26 cellular contexts compared by ENCODE assay signal in the genomic region with DNA sequence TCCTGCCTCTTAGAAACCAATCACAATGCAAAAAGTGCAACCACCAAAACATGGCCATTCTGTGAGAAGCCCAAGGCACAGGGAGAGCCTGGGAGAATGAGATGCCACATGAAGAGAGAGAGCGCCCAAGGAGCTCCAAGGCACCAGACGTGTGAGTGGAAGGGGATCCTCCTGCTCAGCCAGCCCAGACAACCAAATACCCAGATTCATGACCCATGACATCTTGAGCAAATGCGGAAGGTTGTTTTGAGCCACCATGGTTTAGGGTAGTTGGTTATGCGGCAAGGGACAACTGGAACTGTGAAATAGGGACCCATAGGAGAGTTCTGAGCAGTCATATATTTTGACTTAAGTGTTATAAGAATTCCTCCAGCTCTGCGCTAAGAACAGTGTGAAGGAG.
"Had no signal": no experiment of that assay in that cellular context is flagged by ENCODE, and none has a peak within 500 bp of the region (broad histone marks: within the 10 kb centered on the region; RNA-seq: fewer than 3 reads in every experiment).

No MANE protein-coding gene starts in this region.

- DNase-seq: activated CD4-positive, alpha-beta T cell treated with anti-CD3 and anti-CD28 coated beads, Interleukin-2, amount 10 ng/mL, durations not matched to agents 7 days and 5 days; activated CD4-positive, CD25-positive, alpha-beta regulatory T cell; activated gamma-delta T cell; activated naive CD4-positive, alpha-beta T cell treated with anti-CD3 and anti-CD28 coated beads for 36 hours; activated T-cell treated with anti-CD3 and anti-CD28 coated beads for 4 hours; amygdala; brain microvascular endothelial cell; MG63; NCI-H1092 treated with DMSO at 0.1 percent for 48 hours; NCI-H1417 treated with DMSO at 0.1 percent for 48 hours; NCI-H1694; NCI-H2029; NCI-H2107; NCI-H345; NCI-H510A; NCI-H526 treated with DMSO at 0.1 percent for 48 hours; NCI-H82; SIG-M5; T-cell; T-helper 2 cell; T1000 had no signal

- H3K4me3 ChIP-seq: cardiac muscle cell, MG63, SK-N-MC had no signal

- H3K4me1 Mint-ChIP-seq: activated T-helper 17 cell treated with anti-CD3 and anti-CD28 coated beads, Interleukin-2, amount 50 U/mL, for 72 hours had no signal

- H3K36me3 Mint-ChIP-seq: activated CD4-positive, alpha-beta memory T cell treated with anti-CD3 and anti-CD28 coated beads for 36 hours; activated naive CD8-positive, alpha-beta T cell had no signal

- H3K27ac Mint-ChIP-seq: activated CD4-positive, alpha-beta memory T cell treated with anti-CD3 and anti-CD28 coated beads for 36 hours; activated CD4-positive, alpha-beta T cell treated with anti-CD3 and anti-CD28 coated beads, Interleukin-2, amount 10 ng/mL, durations not matched to agents 7 days and 5 days; activated naive CD4-positive, alpha-beta T cell treated with anti-CD3 and anti-CD28 coated beads for 36 hours; activated naive CD8-positive, alpha-beta T cell; activated T-helper 17 cell treated with anti-CD3 and anti-CD28 coated beads, Interleukin-2, amount 50 U/mL, for 72 hours; T-cell had no signal

- H3K4me3 Mint-ChIP-seq: activated CD4-positive, alpha-beta memory T cell treated with anti-CD3 and anti-CD28 coated beads for 36 hours; activated CD4-positive, alpha-beta T cell treated with anti-CD3 and anti-CD28 coated beads, Interleukin-2, amount 10 ng/mL, durations not matched to agents 7 days and 5 days; activated naive CD4-positive, alpha-beta T cell treated with anti-CD3 and anti-CD28 coated beads for 36 hours; activated naive CD8-positive, alpha-beta T cell; activated T-helper 17 cell treated with anti-CD3 and anti-CD28 coated beads, Interleukin-2, amount 50 U/mL, for 72 hours; T-cell had no signal

- H3K36me3 ChIP-seq: brain microvascular endothelial cell, cardiac muscle cell, MG63 had no signal

- H3K27ac ChIP-seq: brain microvascular endothelial cell, cardiac muscle cell, SK-N-MC had no signal

- H3K9me3 ChIP-seq: MG63 had no signal

- H3K27me3 ChIP-seq: brain microvascular endothelial cell, cardiac muscle cell, MG63 had no signal

- H3K9me3 Mint-ChIP-seq: activated CD4-positive, alpha-beta memory T cell treated with anti-CD3 and anti-CD28 coated beads for 36 hours; activated naive CD4-positive, alpha-beta T cell treated with anti-CD3 and anti-CD28 coated beads for 36 hours; activated T-helper 17 cell treated with anti-CD3 and anti-CD28 coated beads, Interleukin-2, amount 50 U/mL, for 72 hours; T-cell had no signal

- H3K27me3 Mint-ChIP-seq: activated CD4-positive, alpha-beta T cell treated with anti-CD3 and anti-CD28 coated beads, Interleukin-2, amount 10 ng/mL, durations not matched to agents 7 days and 5 days; activated naive CD8-positive, alpha-beta T cell; T-cell had no signal

- ATAC-seq: T-cell had no signal
